ENCODE assay signal across 35 cellular contexts in the genomic region with DNA sequence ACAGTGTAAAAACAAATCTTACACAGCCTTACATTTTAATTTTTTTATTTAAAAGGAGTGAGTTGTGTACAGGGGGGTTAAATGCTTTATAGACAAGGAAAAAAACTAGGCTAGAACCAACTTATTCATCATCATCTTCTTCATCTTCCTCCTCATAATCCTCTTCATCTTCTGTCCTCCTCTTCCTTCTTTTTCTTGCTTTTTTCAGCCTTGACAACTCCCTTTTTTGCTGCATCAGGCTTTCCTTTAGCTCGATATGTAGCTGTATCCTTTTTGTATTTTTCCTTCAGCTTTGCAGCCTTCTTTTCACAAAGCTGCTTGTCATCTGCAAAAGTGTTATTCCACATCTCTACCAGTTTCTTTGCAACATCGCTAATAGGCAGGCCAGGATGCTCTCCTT.
"Had no signal": no experiment of that assay in that cellular context is flagged by ENCODE, and none has a peak within 500 bp of the region (broad histone marks: within the 10 kb centered on the region; RNA-seq: fewer than 3 reads in every experiment).

No MANE protein-coding gene starts in this region.

- H3K9me3 ChIP-seq: MG63 had no signal

- H3K27me3 ChIP-seq: MG63 had no signal

- H3K36me3 ChIP-seq: MG63 had no signal

- H3K4me3 ChIP-seq: MG63 had no signal

- DNase-seq: Karpas-422, Kasumi-1, MG63, MM.1S, MV-4-11, NCI-H1048, NCI-H1092, NCI-H1092 treated with DMSO at 0.1 percent for 48 hours, NCI-H1105, NCI-H1105 treated with DMSO at 0.1 percent for 48 hours, NCI-H1417, NCI-H1417 treated with DMSO at 0.1 percent for 48 hours, NCI-H1436, NCI-H1436 treated with DMSO at 0.1 percent for 48 hours, NCI-H146, NCI-H1694, NCI-H1694 treated with DMSO at 0.1 percent for 48 hours, NCI-H187, NCI-H187 treated with DMSO at 0.1 percent for 48 hours, NCI-H1930, NCI-H2029, NCI-H2029 treated with DMSO at 0.1 percent for 48 hours, NCI-H2081, NCI-H2081 treated with DMSO at 0.1 percent for 48 hours, NCI-H2107, NCI-H2171, NCI-H2171 treated with DMSO at 0.1 percent for 48 hours, NCI-H2227 treated with DMSO at 0.1 percent for 48 hours, NCI-H226, NCI-H345, NCI-H446, NCI-H446 treated with DMSO at 0.1 percent for 48 hours, NCI-H510A, NCI-H510A treated with DMSO at 0.1 percent for 48 hours, NCI-H524 had no signal
